ENCODE assay signal across 1 cellular context in the genomic region with DNA sequence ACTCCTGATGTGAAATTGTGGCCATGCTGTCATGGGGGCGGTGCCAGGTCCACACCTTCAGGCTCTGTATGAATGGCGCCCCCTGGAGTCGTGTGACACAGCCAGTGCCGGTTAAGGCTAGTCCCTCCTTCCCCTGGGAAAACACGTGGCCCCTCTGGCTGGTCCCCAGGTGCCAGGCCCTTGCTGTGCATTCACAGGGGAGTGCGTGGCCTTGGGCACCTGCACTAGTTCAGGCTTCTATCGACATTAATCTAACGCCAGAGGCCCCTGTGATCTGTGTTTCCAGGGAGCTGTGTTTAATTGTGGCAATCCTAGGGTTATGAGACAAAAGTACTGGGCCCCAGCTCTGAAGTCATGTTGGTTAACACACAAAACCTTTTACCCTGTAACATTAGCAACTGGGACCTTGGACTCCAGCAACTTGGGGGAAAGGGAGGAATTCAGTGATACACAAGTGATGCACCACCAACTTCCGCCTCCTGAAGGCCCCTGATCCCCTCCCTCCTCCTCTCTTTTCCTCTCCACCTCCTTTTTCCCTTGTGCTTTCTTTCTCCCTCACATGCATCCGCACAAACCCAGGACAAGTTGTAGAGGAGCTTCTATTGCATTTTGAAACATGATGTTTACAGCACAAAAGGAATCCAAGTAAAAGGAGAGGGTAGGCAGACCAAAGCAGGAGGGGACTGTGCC.
TF ChIP-seq lines count a peak whose summit lies in the region.

No MANE protein-coding gene starts in this region.

TF ChIP-seq in HepG2, 621 proteins besides CTCF, POLR2A, EP300 and RAD21 (continued from another document and continues in another):
- TF ChIP-seq, protein P1, sequence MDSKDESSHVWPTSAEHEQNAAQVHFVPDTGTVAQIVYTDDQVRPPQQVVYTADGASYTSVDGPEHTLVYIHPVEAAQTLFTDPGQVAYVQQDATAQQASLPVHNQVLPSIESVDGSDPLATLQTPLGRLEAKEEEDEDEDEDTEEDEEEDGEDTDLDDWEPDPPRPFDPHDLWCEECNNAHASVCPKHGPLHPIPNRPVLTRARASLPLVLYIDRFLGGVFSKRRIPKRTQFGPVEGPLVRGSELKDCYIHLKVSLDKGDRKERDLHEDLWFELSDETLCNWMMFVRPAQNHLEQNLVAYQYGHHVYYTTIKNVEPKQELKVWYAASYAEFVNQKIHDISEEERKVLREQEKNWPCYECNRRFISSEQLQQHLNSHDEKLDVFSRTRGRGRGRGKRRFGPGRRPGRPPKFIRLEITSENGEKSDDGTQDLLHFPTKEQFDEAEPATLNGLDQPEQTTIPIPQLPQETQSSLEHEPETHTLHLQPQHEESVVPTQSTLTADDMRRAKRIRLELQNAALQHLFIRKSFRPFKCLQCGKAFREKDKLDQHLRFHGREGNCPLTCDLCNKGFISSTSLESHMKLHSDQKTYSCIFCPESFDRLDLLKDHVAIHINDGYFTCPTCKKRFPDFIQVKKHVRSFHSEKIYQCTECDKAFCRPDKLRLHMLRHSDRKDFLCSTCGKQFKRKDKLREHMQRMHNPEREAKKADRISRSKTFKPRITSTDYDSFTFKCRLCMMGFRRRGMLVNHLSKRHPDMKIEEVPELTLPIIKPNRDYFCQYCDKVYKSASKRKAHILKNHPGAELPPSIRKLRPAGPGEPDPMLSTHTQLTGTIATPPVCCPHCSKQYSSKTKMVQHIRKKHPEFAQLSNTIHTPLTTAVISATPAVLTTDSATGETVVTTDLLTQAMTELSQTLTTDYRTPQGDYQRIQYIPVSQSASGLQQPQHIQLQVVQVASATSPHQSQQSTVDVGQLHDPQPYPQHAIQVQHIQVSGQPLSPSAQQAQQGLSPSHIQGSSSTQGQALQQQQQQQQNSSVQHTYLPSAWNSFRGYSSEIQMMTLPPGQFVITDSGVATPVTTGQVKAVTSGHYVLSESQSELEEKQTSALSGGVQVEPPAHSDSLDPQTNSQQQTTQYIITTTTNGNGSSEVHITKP (CRISPR knock-in tag; IDR thresholded peaks at IDR 0.05; ENCODE audit: low read depth), result peak; percentile 25; the same call in 1 of the 2 replicates
- TF ChIP-seq FOSL2 (CRISPR knock-in tag; IDR thresholded peaks at IDR 0.05), result peak; percentile 59
- TF ChIP-seq RBM39 (IDR thresholded peaks at IDR 0.05; ENCODE audit: low read depth, low read length, poor library complexity, severe bottlenecking), result peak; percentile 47
- TF ChIP-seq, protein P2, sequence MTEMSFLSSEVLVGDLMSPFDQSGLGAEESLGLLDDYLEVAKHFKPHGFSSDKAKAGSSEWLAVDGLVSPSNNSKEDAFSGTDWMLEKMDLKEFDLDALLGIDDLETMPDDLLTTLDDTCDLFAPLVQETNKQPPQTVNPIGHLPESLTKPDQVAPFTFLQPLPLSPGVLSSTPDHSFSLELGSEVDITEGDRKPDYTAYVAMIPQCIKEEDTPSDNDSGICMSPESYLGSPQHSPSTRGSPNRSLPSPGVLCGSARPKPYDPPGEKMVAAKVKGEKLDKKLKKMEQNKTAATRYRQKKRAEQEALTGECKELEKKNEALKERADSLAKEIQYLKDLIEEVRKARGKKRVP (CRISPR knock-in tag; IDR thresholded peaks at IDR 0.05), result peak in 1 of 2 experiments; percentile 61; a peak in 2 of 4 replicates
- peak; percentile 76; the same call in 1 of the 2 replicates for TF ChIP-seq TGIF2 (CRISPR knock-in tag; IDR thresholded peaks at IDR 0.05)
- peak; percentile 50; the same call in 1 of the 2 replicates for TF ChIP-seq ATF1 (CRISPR knock-in tag; IDR thresholded peaks at IDR 0.05)
- peak; percentile 89 for TF ChIP-seq ZSCAN21 (CRISPR knock-in tag; IDR thresholded peaks at IDR 0.05; ENCODE audit: borderline replicate concordance)
- no peak for TF ChIP-seq ZNF367 (CRISPR knock-in tag; IDR thresholded peaks at IDR 0.05; ENCODE audit: borderline replicate concordance)
- TF ChIP-seq NRL (CRISPR knock-in tag; IDR thresholded peaks at IDR 0.05; ENCODE audit: borderline replicate concordance), result peak; percentile 59; the same call in 1 of the 2 replicates
- no peak for TF ChIP-seq ZFYVE20 (CRISPR knock-in tag; IDR thresholded peaks at IDR 0.05; ENCODE audit: borderline replicate concordance, low read depth)
- no peak for TF ChIP-seq CBX2 (IDR thresholded peaks at IDR 0.05; ENCODE audit: low read depth, low read length)
- 0 out of 2 replicates have a peak, but pooled peaks have one; percentile 67 for TF ChIP-seq CBX2 (CRISPR knock-in tag; IDR thresholded peaks at IDR 0.05; ENCODE audit: low read depth)
- TF ChIP-seq ZSCAN22 (CRISPR knock-in tag; IDR thresholded peaks at IDR 0.05), result no peak
- no peak; the same call in 1 of the 2 replicates for TF ChIP-seq ZNF318 (CRISPR knock-in tag; IDR thresholded peaks at IDR 0.05)
- TF ChIP-seq ZNF619 (CRISPR knock-in tag; IDR thresholded peaks at IDR 0.05), result no peak
- peak; percentile 51; the same call in 1 of the 2 replicates for TF ChIP-seq MTA1 (CRISPR knock-in tag; IDR thresholded peaks at IDR 0.05; ENCODE audit: borderline replicate concordance)
- TF ChIP-seq NCOR1 (IDR thresholded peaks at IDR 0.05; ENCODE audit: borderline replicate concordance, low read length), result peak; percentile 67; the same call in 1 of the 2 replicates
- peak; percentile 62; the same call in 1 of the 2 replicates for TF ChIP-seq ZFP1 (CRISPR knock-in tag; IDR thresholded peaks at IDR 0.05)
- TF ChIP-seq, protein P3, sequence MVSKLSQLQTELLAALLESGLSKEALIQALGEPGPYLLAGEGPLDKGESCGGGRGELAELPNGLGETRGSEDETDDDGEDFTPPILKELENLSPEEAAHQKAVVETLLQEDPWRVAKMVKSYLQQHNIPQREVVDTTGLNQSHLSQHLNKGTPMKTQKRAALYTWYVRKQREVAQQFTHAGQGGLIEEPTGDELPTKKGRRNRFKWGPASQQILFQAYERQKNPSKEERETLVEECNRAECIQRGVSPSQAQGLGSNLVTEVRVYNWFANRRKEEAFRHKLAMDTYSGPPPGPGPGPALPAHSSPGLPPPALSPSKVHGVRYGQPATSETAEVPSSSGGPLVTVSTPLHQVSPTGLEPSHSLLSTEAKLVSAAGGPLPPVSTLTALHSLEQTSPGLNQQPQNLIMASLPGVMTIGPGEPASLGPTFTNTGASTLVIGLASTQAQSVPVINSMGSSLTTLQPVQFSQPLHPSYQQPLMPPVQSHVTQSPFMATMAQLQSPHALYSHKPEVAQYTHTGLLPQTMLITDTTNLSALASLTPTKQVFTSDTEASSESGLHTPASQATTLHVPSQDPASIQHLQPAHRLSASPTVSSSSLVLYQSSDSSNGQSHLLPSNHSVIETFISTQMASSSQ (IDR thresholded peaks at IDR 0.05; ENCODE audit: low read depth), result peak; percentile 62
- TF ChIP-seq, protein P3 (CRISPR knock-in tag; IDR thresholded peaks at IDR 0.05; ENCODE audit: borderline replicate concordance), result peak; percentile 46
- TF ChIP-seq CEBPB (IDR thresholded peaks at IDR 0.05; ENCODE audit: borderline replicate concordance, low read depth, low read length), result peak; percentile 45; the same call in 1 of the 2 replicates
- no peak for TF ChIP-seq ZNF75D (CRISPR knock-in tag; IDR thresholded peaks at IDR 0.05; ENCODE audit: borderline replicate concordance)
- peak; percentile 72 for TF ChIP-seq NCOA1 (CRISPR knock-in tag; IDR thresholded peaks at IDR 0.05)
- no peak for TF ChIP-seq ZNF549 (CRISPR knock-in tag; IDR thresholded peaks at IDR 0.05)
- TF ChIP-seq, protein P4, sequence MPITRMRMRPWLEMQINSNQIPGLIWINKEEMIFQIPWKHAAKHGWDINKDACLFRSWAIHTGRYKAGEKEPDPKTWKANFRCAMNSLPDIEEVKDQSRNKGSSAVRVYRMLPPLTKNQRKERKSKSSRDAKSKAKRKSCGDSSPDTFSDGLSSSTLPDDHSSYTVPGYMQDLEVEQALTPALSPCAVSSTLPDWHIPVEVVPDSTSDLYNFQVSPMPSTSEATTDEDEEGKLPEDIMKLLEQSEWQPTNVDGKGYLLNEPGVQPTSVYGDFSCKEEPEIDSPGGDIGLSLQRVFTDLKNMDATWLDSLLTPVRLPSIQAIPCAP (CRISPR knock-in tag; IDR thresholded peaks at IDR 0.05; ENCODE audit: low read depth), result no peak
- 0 out of 2 replicates have a peak, but pooled peaks have one; percentile 43 for TF ChIP-seq TMF1 (CRISPR knock-in tag; IDR thresholded peaks at IDR 0.05; ENCODE audit: low read depth)
- peak; percentile 76 for TF ChIP-seq ZEB1 (IDR thresholded peaks at IDR 0.05; ENCODE audit: insufficient replicate concordance, low read depth)
- TF ChIP-seq ZNF547 (CRISPR knock-in tag; IDR thresholded peaks at IDR 0.05), result peak; percentile 75
- TF ChIP-seq HDAC1 (CRISPR knock-in tag; IDR thresholded peaks at IDR 0.05), result peak; percentile 91; the same call in 1 of the 2 replicates
- TF ChIP-seq ARID2 (CRISPR knock-in tag; IDR thresholded peaks at IDR 0.05; ENCODE audit: borderline replicate concordance), result no peak
- no peak for TF ChIP-seq SP140L (CRISPR knock-in tag; IDR thresholded peaks at IDR 0.05; ENCODE audit: borderline replicate concordance)
- TF ChIP-seq, protein P5, sequence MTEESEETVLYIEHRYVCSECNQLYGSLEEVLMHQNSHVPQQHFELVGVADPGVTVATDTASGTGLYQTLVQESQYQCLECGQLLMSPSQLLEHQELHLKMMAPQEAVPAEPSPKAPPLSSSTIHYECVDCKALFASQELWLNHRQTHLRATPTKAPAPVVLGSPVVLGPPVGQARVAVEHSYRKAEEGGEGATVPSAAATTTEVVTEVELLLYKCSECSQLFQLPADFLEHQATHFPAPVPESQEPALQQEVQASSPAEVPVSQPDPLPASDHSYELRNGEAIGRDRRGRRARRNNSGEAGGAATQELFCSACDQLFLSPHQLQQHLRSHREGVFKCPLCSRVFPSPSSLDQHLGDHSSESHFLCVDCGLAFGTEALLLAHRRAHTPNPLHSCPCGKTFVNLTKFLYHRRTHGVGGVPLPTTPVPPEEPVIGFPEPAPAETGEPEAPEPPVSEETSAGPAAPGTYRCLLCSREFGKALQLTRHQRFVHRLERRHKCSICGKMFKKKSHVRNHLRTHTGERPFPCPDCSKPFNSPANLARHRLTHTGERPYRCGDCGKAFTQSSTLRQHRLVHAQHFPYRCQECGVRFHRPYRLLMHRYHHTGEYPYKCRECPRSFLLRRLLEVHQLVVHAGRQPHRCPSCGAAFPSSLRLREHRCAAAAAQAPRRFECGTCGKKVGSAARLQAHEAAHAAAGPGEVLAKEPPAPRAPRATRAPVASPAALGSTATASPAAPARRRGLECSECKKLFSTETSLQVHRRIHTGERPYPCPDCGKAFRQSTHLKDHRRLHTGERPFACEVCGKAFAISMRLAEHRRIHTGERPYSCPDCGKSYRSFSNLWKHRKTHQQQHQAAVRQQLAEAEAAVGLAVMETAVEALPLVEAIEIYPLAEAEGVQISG (CRISPR knock-in tag; IDR thresholded peaks at IDR 0.05), result peak; percentile 73
- peak; percentile 91 for TF ChIP-seq ZNF768 (CRISPR knock-in tag; IDR thresholded peaks at IDR 0.05)
